Comparison of ENCODE assay signal across 1 cellular context in the genomic region with DNA sequence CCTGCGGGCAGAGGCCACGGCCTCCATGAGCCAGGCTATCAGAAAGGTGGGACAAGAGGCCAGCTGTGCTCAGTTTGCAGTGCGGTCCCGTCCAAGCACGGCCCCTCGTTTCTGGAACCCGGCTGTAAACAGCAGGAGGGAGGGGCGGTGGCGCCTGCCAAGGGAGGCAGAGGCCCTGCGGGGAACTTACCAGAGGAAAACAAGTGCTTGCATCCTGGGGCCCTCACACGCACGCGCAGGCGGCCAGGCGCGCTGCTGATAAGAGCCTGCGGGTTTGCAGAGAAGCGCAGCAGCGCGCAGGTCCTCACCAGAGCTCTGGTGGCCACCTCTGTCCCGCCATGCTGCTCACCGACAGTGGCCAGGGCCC.
TF ChIP-seq lines count a peak whose summit lies in the region.

No MANE protein-coding gene starts in this region.

TF ChIP-seq in IMR-90, 13 proteins besides CTCF, POLR2A, EP300 and RAD21 (continued from another document):
- TF ChIP-seq CHD1 (IDR thresholded peaks at IDR 0.05; ENCODE audit: low read depth, low read length): no peak
- no peak for TF ChIP-seq MAFK (IDR thresholded peaks at IDR 0.05; ENCODE audit: low read depth, low read length)
- no peak for TF ChIP-seq SMC3 (IDR thresholded peaks at IDR 0.05; ENCODE audit: low read depth, low read length)
- TF ChIP-seq MAZ (IDR thresholded peaks at IDR 0.05; ENCODE audit: borderline replicate concordance, low read depth, low read length): no peak
- no peak for TF ChIP-seq MXI1 (IDR thresholded peaks at IDR 0.05; ENCODE audit: borderline replicate concordance, low read depth, low read length)
- no peak for TF ChIP-seq RCOR1 (IDR thresholded peaks at IDR 0.05; ENCODE audit: insufficient replicate concordance, low read length)
- TF ChIP-seq RFX5 (IDR thresholded peaks at IDR 0.05; ENCODE audit: low read depth, low read length): no peak
- TF ChIP-seq FOS (IDR thresholded peaks at IDR 0.05; ENCODE audit: low read depth, low read length): no peak
